8 cellular contexts compared by ENCODE assay signal in genomic region chr19:920051-920857, GRCh38. TPM values are rescaled to one million over a fixed set of nuclear protein-coding genes. Genes with fewer than 3 reads are reported as not detected.
DNase-seq lines count a peak whose midpoint lies in the region; ATAC-seq and TF ChIP-seq lines count a peak whose summit lies in the region.

No MANE protein-coding gene starts in this region.

- H3K9me3 ChIP-seq in OCI-LY3 (ENCODE audit: insufficient read depth, low read length): no peaks in the 10 kb centered on the region
- H3K9me3 ChIP-seq in lower lobe of right lung: no peaks in the 10 kb centered on the region

- H4K20me1 ChIP-seq in OCI-LY3 (ENCODE audit: insufficient read depth, low read length): no peaks in the 10 kb centered on the region

- H2AFZ ChIP-seq in OCI-LY3 (ENCODE audit: low read depth, low read length): no peak overlapping the region

- TF ChIP-seq CTCF in OCI-LY3 (IDR thresholded peaks at IDR 0.05; ENCODE audit: low read depth, low read length) (no peak), lower lobe of right lung (IDR thresholded peaks at IDR 0.05) (no peak)

- peak; percentile 18 to 52 for DNase-seq in NOMO-1 (lab: John Stamatoyannopoulos, UW; ENCODE audit: unreplicated experiment in 2 of 2)
- DNase-seq in NOMO-1 treated with dmso at 0.1 percent for 144 hours (lab: John Stamatoyannopoulos, UW; ENCODE audit: unreplicated experiment): no peak
- DNase-seq in activated naive CD4-positive, alpha-beta T cell (lab: John Stamatoyannopoulos, UW): peak; percentile 26 to 67 (median 46)
- DNase-seq in lower lobe of right lung: no peak
- DNase-seq in Ammon's horn (ENCODE audit: low spot score): no peak
- DNase-seq in NK-92 (lab: John Stamatoyannopoulos, UW; ENCODE audit: unreplicated experiment): no peak

- H3K4me3 ChIP-seq in OCI-LY3 (ENCODE audit: low read length) (peak overlapping the region; percentile 78), lower lobe of right lung (peak overlapping the region; percentile 39)

- peak overlapping the region; percentile 68 for H3K9ac ChIP-seq in OCI-LY3 (ENCODE audit: low read length)

- intact Hi-C loops in lower lobe of right lung (cut with DNase I): loop anchor here (5.0 kb wide), 1 partner anchor 62 kb away; the partner anchor contains the start of gene WDR18

- peak; percentile 1 to 2 for ATAC-seq in lower lobe of right lung
- no peak for ATAC-seq in GM19463 (IDR thresholded peaks at IDR 0.05; ENCODE audit: unreplicated experiment)

- H3K4me1 ChIP-seq in OCI-LY3 (ENCODE audit: low read length) (peaks cover 29% of the 10 kb centered on the region), lower lobe of right lung (peaks cover 47% of the 10 kb centered on the region)

- H3K4me2 ChIP-seq in OCI-LY3 (ENCODE audit: low read length): peak overlapping the region; percentile 93

- H3K36me3 ChIP-seq in OCI-LY3 (replicated peaks; ENCODE audit: low read depth, low read length): peaks cover 5% of the 10 kb centered on the region
- no peaks in the 10 kb centered on the region for H3K36me3 ChIP-seq in lower lobe of right lung

- peaks cover 15% of the 10 kb centered on the region for H3K79me2 ChIP-seq in OCI-LY3 (ENCODE audit: low read length)

- peak overlapping the region; percentile 66 for H3K27ac ChIP-seq in OCI-LY3 (ENCODE audit: low read length)
- peak overlapping the region; percentile 11 for H3K27ac ChIP-seq in lower lobe of right lung

- H3K27me3 ChIP-seq in OCI-LY3 (ENCODE audit: low read depth, low read length) (no peaks in the 10 kb centered on the region), lower lobe of right lung (ENCODE audit: low read depth) (peaks cover 56% of the 10 kb centered on the region)

RNA-seq across cellular contexts. Expression of gene KISS1R, which starts 3.1 kb away (rescaled TPM):
- not detected for total RNA-seq in lower lobe of right lung

RNA-seq across cellular contexts. Expression of gene ARID3A, which starts 5.6 kb away (rescaled TPM):
- total RNA-seq in lower lobe of right lung: 16.9 TPM

RNA-seq across cellular contexts. Expression of gene R3HDM4, which starts 7.2 kb away (rescaled TPM):
- 46.0 TPM for total RNA-seq in lower lobe of right lung

RNA-seq across cellular contexts. Expression of gene RNU6-9, which starts 27.0 kb away (rescaled TPM):
- total RNA-seq in lower lobe of right lung: not detected

RNA-seq across cellular contexts. Expression of gene MED16, which starts 27.3 kb away (rescaled TPM):
- 46.1 TPM for total RNA-seq in lower lobe of right lung

Comparison
In these comparisons a context has a peak if more than half of its experiments do, and no peak if none do; other contexts are left out.
1. DNase-seq: peak in NOMO-1 (2 of 2) and activated naive CD4-positive, alpha-beta T cell (4 of 4); none in NOMO-1 treated with dmso at 0.1 percent for 144 hours (single experiment), lower lobe of right lung (single experiment), Ammon's horn (single experiment) and NK-92 (single experiment).